Comparison of ENCODE assay signal across 8 cellular contexts in genomic region chr1:110210604-110211502, GRCh38. TPM values are rescaled to one million over a fixed set of nuclear protein-coding genes. Genes with fewer than 3 reads are reported as not detected.
DNase-seq lines count a peak whose midpoint lies in the region; ATAC-seq, FAIRE-seq and TF ChIP-seq lines count a peak whose summit lies in the region.

No MANE protein-coding gene starts in this region.

- peaks cover 42% of the 10 kb centered on the region for H3K4me1 Mint-ChIP-seq in T-helper 2 cell treated with Interferon-gamma antibody and Interleukin-4, amounts not matched to agents 5 μg/mL and 100 μg/mL, for 36 hours (ENCODE audit: low read depth)

- no peak for FAIRE-seq in GM12878 (lab: Jason Lieb, UNC)

- no peak for TF ChIP-seq RAD21 in GM12878 (IDR thresholded peaks at IDR 0.05; ENCODE audit: insufficient read depth, low read depth, low read length)

- WGBS in GM12878 (ENCODE audit: insufficient coverage, insufficient replicate concordance, low lambda C conversion rate, missing lambda C conversion rate) = 2% methylated on average over 71 of the region's 101 CpGs

- intact Hi-C loops in GM12878 (cut with micrococcal nuclease; ENCODE audit: unreplicated experiment) = no loop called here

- no peak for TF ChIP-seq CTCF in GM12878 (IDR thresholded peaks at IDR 0.05 in 2 of 3, conservative IDR thresholded peaks at IDR 0.05 in 1 of 3; ENCODE audit: control insufficient read depth in 2 of 3, extremely low read depth in 1 of 3, insufficient read depth in 1 of 3, low read depth in 3 of 3, low read length in 3 of 3)

- H3K4me1 ChIP-seq in Karpas-422 (ENCODE audit: low read length) (peaks cover 14% of the 10 kb centered on the region), GM12878 (ENCODE audit: control insufficient read depth, insufficient read depth, low read length) (peaks cover 4% of the 10 kb centered on the region; the same call in 1 of the 2 replicates)

- H3K4me2 ChIP-seq in Karpas-422 (ENCODE audit: low read depth, low read length, poor library complexity, severe bottlenecking) = peak overlapping the region; percentile 92
- H3K4me2 ChIP-seq in GM12878 (ENCODE audit: control insufficient read depth, insufficient read depth) = peak overlapping the region; percentile 99

- H2AFZ ChIP-seq in Karpas-422 (ENCODE audit: low read length) = peak overlapping the region; percentile 94
- H2AFZ ChIP-seq in GM12878 (ENCODE audit: control insufficient read depth, low read depth, low read length) = peak overlapping the region; percentile 66

- no peak for TF ChIP-seq EP300 in GM12878 (IDR thresholded peaks at IDR 0.05; ENCODE audit: borderline replicate concordance in 1 of 2, control insufficient read depth in 1 of 2, low read depth in 2 of 2, low read length in 2 of 2)

- RAD21 ChIA-PET in GM12878 (lab: Charles Lee; ENCODE audit: unreplicated experiment) = interaction anchor here (0.7 to 6.4 kb wide), 5 partner anchors 34 to 249 kb away, joined by 3 to 319 read pairs (median 69); partner anchors contain the start of gene RBM15

- H3K9me3 Mint-ChIP-seq in T-helper 2 cell treated with Interferon-gamma antibody and Interleukin-4, amounts not matched to agents 5 μg/mL and 100 μg/mL, for 36 hours = no peaks in the 10 kb centered on the region

- peak overlapping the region; percentile 70 for H3K4me3 ChIP-seq in Karpas-422 (ENCODE audit: low read length)
- H3K4me3 ChIP-seq in GM12878 = peak overlapping the region; percentile 73

- POLR2A ChIA-PET in GM12878 (lab: Charles Lee) = interaction anchor here (0.6 to 3.4 kb wide), 2 partner anchors 128 to 166 kb away, joined by 4 to 21 read pairs; partner anchors contain the start of gene RBM15

- in situ Hi-C loops in GM12878 (cut with MboI) = no loop called here

- TF ChIP-seq POLR2A in GM12878 (IDR thresholded peaks at IDR 0.05; ENCODE audit: low read depth, low read length) = 0 out of 2 replicates have a peak, but pooled peaks have one; percentile 11

- H3K27ac Mint-ChIP-seq in T-helper 2 cell treated with Interferon-gamma antibody and Interleukin-4, amounts not matched to agents 5 μg/mL and 100 μg/mL, for 36 hours = peak overlapping the region; percentile 87

- H3K27me3 Mint-ChIP-seq in T-helper 2 cell treated with Interferon-gamma antibody and Interleukin-4, amounts not matched to agents 5 μg/mL and 100 μg/mL, for 36 hours (ENCODE audit: low read depth) = peaks cover 6% of the 10 kb centered on the region

- H3K4me3 Mint-ChIP-seq in T-helper 2 cell treated with Interferon-gamma antibody and Interleukin-4, amounts not matched to agents 5 μg/mL and 100 μg/mL, for 36 hours = peak overlapping the region; percentile 88

- no peaks in the 10 kb centered on the region for H3K36me3 ChIP-seq in Karpas-422 (ENCODE audit: insufficient read depth, low read length)
- H3K36me3 ChIP-seq in GM12878 (ENCODE audit: control insufficient read depth in 2 of 2, insufficient read depth in 2 of 2, low read length in 1 of 2) = no peaks in the 10 kb centered on the region

- SMC1A ChIA-PET in GM12878 (lab: Charles Lee; ENCODE audit: uncharacterized antibody, unreplicated experiment) = interaction anchor here (1.0 to 17.8 kb wide), 4 partner anchors 85 to 250 kb away, joined by 3 to 524 read pairs (median 4); no protein-coding TSS in a partner anchor

- H3K9me3 ChIP-seq in Karpas-422 (ENCODE audit: low read length) = no peaks in the 10 kb centered on the region
- no peaks in the 10 kb centered on the region for H3K9me3 ChIP-seq in GM12878 (replicated peaks; ENCODE audit: control insufficient read depth, insufficient read depth, low read length)

- ATAC-seq in GM21423 (IDR thresholded peaks at IDR 0.05; ENCODE audit: unreplicated experiment) (peak; percentile 10), GM12878 (peak; percentile 32), GM18519 (IDR thresholded peaks at IDR 0.05; ENCODE audit: low FRiP score, unreplicated experiment) (no peak)

- DNase-seq in CMK (ENCODE audit: low read depth) = peak; percentile 58
- peak; percentile 71 for DNase-seq in Karpas-422
- DNase-seq in T-helper 2 cell treated with Interferon-gamma antibody and Interleukin-4, amounts not matched to agents 5 μg/mL and 100 μg/mL, for 36 hours (ENCODE audit: low spot score) = peak; percentile 62
- no peak for DNase-seq in GM12878 (ENCODE audit: low read depth, low spot score)
- DNase-seq in iPS-NIHi11 (ENCODE audit: low spot score) = peak; percentile 67
- DNase-seq in stimulated activated CD4-positive, alpha-beta T cell treated with anti-CD3 and anti-CD28 coated beads, Interleukin-12 subunit alpha, Interleukin-12 subunit beta, amount 100 ng/mL, for 4 hours = peak; percentile 45

- no peaks in the 10 kb centered on the region for H3K9me2 ChIP-seq in Karpas-422 (replicated peaks; ENCODE audit: insufficient read depth, low read length)

- H4K20me1 ChIP-seq in Karpas-422 (ENCODE audit: insufficient read depth, low read depth, low read length) (peaks cover 6% of the 10 kb centered on the region; the same call in 1 of the 2 replicates), GM12878 (ENCODE audit: control insufficient read depth, insufficient read depth) (no peaks in the 10 kb centered on the region)

- H3K9ac ChIP-seq in Karpas-422 (ENCODE audit: low read length) (peak overlapping the region; percentile 73), GM12878 (ENCODE audit: control insufficient read depth, insufficient read depth, low read length) (no peak overlapping the region; the same call in 1 of the 2 replicates)

- H3K27ac ChIP-seq in Karpas-422 (ENCODE audit: low read length) (no peak overlapping the region), GM12878 (ENCODE audit: control insufficient read depth, insufficient read depth) (no peak overlapping the region)

- no TSS peak for BruUV-seq in GM12878 (replicated peaks; lab: Mats Ljungman, UMichigan)

- H3K27me3 ChIP-seq in Karpas-422 (ENCODE audit: low read length) (0 out of 2 replicates have a peak, but pooled peaks cover 3% of the 10 kb centered on the region), GM12878 (replicated peaks in 1 of 2; ENCODE audit: control insufficient read depth in 2 of 2, insufficient read depth in 2 of 2, low read length in 1 of 2) (peaks cover 0 to 14% of the 10 kb centered on the region in 2 experiments; a peak in 1 of 4 replicates)

- peaks cover 3% of the 10 kb centered on the region for H3K36me3 Mint-ChIP-seq in T-helper 2 cell treated with Interferon-gamma antibody and Interleukin-4, amounts not matched to agents 5 μg/mL and 100 μg/mL, for 36 hours (ENCODE audit: low read depth)

- CTCF ChIA-PET in GM12878 (lab: Yijun Ruan, JAX) = interaction anchor here (0.8 to 18.8 kb wide), 6 partner anchors 53 to 284 kb away, joined by 3 to 753 read pairs (median 67); partner anchors contain the start of gene LAMTOR5

- H3K79me2 ChIP-seq in Karpas-422 (ENCODE audit: low read length) (no peaks in the 10 kb centered on the region), GM12878 (ENCODE audit: control insufficient read depth, insufficient read depth, low read length) (no peaks in the 10 kb centered on the region)

TF ChIP-seq in GM12878, 131 proteins besides CTCF, POLR2A, EP300 and RAD21 (continues in another document):
- TF ChIP-seq NKRF (conservative IDR thresholded peaks at IDR 0.05) (0 out of 2 replicates have a peak, but pooled peaks have one; percentile 16), NBN (IDR thresholded peaks at IDR 0.05) (peak; percentile 61; the same call in 1 of the 2 replicates), RUNX3 (IDR thresholded peaks at IDR 0.05; ENCODE audit: low read length) (0 out of 2 replicates have a peak, but pooled peaks have one; percentile 9), IKZF1 (conservative IDR thresholded peaks at IDR 0.05) (peak; percentile 31), ZSCAN29 (IDR thresholded peaks at IDR 0.05) (peak; percentile 92), EZH2 (IDR thresholded peaks at IDR 0.05; ENCODE audit: borderline replicate concordance, control insufficient read depth, low read depth, low read length) (0 out of 2 replicates have a peak, but pooled peaks have one; percentile 65), DPF2 (IDR thresholded peaks at IDR 0.05) (0 out of 2 replicates have a peak, but pooled peaks have one; percentile 13)

RNA-seq across cellular contexts. Expression of gene KCNC4, which starts 0.7 kb away (rescaled TPM):
- total RNA-seq in Karpas-422 (2014; rRNA removed; shearing (Covaris generic); ENCODE audit: low replicate concordance) = 1.5 and 1.6 TPM in 2 replicates
- total RNA-seq in GM12878 (2013; cell fraction: nucleolus; rRNA removed) = 45.1 and 50.7 TPM in 2 replicates
- total RNA-seq in GM12878 (2014; rRNA removed) (0.45 and 0.93 TPM in 2 replicates), GM12878 (2014; rRNA removed; fragmentation: Illumina TruSeq; extraction: Trizol) (0.22 and 0.28 TPM in 2 replicates), GM12878 (2021) (1.7 and 1.8 TPM in 2 replicates)
- polyA plus RNA-seq in GM12878 (2011; ENCODE audit: low read depth) = 0.21 TPM
- polyA plus RNA-seq in GM12878 (2011; rRNA removed) (0.62 and 1.2 TPM in 2 replicates), GM12878 (2014; fragmentation: Illumina TruSeq; extraction: Trizol) (0.25 and 0.26 TPM in 2 replicates), GM12878 (2014; fragmentation: Nextera tagmentation; extraction: Ambion mirVana) (under 1 TPM; 0.06 to 0.16 TPM), GM12878 (2014; rRNA removed) (0.83 and 0.90 TPM in 2 replicates), GM12878 (2016; fragmentation: Nextera tagmentation; extraction: Ambion mirVana) (under 1 TPM; 0.06 to 0.47 TPM)
- polyA plus RNA-seq in GM12878 (2011; cell fraction: cytosol; rRNA removed) = 1.2 and 1.3 TPM in 2 replicates
- polyA plus RNA-seq in GM12878 (2011; cell fraction: nucleus; rRNA removed) = 8.7 and 9.2 TPM in 2 replicates
- polyA plus RNA-seq in GM12878 (2012) = 0.45 and 1.1 TPM in 2 replicates
- 2.7 TPM in 2 replicates for polyA minus RNA-seq in GM12878 (2011; rRNA and poly(A)+ RNA removed)
- polyA minus RNA-seq in GM12878 (2011; cell fraction: cytosol; rRNA and poly(A)+ RNA removed) = 0.40 and 0.62 TPM in 2 replicates
- polyA minus RNA-seq in GM12878 (2011; cell fraction: nucleus; rRNA and poly(A)+ RNA removed) = 3.0 and 4.0 TPM in 2 replicates
